In the genomic region with DNA sequence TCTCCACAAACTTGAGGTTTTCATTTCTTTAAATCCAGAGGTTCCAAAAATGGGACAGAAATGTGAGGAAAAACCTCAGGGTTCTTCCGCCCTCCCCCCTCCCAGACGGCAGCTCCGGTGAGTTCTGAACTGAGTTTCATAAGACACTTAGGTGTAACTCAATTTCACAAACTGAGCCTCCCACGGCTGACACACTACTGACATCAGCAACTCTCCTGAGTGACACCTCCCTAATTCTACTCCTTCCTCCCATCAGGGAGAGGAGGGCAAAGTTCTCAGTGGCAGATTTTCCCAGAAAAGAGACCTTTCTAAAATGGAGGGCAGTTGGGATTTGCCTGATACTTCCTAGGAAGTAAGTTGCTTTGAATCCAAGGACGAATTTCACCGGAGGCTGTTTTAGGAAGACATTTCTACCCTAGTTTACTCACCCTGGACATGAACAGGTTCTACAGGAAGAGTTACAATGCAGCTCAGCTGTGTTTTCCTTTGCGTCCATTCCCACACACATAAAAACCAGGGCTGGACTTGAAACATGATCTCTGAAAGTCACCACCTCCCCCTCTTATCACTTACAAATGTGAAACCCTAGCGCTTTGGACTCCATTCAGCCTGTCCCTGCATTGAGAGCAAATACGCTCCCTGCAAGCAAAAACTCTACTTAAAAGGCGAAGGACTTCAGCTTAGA, we compare ENCODE assay signal across 1 cellular context.
TF ChIP-seq lines count a peak whose summit lies in the region.

No MANE protein-coding gene starts in this region.

TF ChIP-seq in K562, 482 proteins besides CTCF, POLR2A, EP300 and RAD21 (continued from another document):
- TF ChIP-seq, protein P1, sequence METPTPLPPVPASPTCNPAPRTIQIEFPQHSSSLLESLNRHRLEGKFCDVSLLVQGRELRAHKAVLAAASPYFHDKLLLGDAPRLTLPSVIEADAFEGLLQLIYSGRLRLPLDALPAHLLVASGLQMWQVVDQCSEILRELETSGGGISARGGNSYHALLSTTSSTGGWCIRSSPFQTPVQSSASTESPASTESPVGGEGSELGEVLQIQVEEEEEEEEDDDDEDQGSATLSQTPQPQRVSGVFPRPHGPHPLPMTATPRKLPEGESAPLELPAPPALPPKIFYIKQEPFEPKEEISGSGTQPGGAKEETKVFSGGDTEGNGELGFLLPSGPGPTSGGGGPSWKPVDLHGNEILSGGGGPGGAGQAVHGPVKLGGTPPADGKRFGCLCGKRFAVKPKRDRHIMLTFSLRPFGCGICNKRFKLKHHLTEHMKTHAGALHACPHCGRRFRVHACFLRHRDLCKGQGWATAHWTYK (CRISPR knock-in tag; IDR thresholded peaks at IDR 0.05) = no peak
- TF ChIP-seq, protein P2, sequence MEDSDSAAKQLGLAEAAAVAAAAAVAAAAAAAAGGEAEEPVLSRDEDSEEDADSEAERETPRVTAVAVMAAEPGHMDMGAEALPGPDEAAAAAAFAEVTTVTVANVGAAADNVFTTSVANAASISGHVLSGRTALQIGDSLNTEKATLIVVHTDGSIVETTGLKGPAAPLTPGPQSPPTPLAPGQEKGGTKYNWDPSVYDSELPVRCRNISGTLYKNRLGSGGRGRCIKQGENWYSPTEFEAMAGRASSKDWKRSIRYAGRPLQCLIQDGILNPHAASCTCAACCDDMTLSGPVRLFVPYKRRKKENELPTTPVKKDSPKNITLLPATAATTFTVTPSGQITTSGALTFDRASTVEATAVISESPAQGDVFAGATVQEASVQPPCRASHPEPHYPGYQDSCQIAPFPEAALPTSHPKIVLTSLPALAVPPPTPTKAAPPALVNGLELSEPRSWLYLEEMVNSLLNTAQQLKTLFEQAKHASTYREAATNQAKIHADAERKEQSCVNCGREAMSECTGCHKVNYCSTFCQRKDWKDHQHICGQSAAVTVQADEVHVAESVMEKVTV (CRISPR knock-in tag; IDR thresholded peaks at IDR 0.05) = no peak
- TF ChIP-seq LEF1 (IDR thresholded peaks at IDR 0.05) (peak; percentile 45; the same call in 1 of the 2 replicates), JUND (IDR thresholded peaks at IDR 0.05; ENCODE audit: borderline replicate concordance, low read depth, low read length) (no peak), JUND (tag; IDR thresholded peaks at IDR 0.05; ENCODE audit: borderline replicate concordance, low read depth, low read length) (no peak; the same call in 2 of the 3 replicates), CEBPB (tag; IDR thresholded peaks at IDR 0.05) (0 out of 2 replicates have a peak, but pooled peaks have one; percentile 7), ZNF551 (CRISPR knock-in tag; IDR thresholded peaks at IDR 0.05) (no peak), TFAM (CRISPR knock-in tag; conservative IDR thresholded peaks at IDR 0.05) (no peak), MEIS2 (IDR thresholded peaks at IDR 0.05; ENCODE audit: partially characterized antibody) (peak; percentile 66), ATF1 (CRISPR knock-in tag; IDR thresholded peaks at IDR 0.05) (no peak), ATF1 (tag; IDR thresholded peaks at IDR 0.05) (peak; percentile 59)
- TF ChIP-seq, protein P3, sequence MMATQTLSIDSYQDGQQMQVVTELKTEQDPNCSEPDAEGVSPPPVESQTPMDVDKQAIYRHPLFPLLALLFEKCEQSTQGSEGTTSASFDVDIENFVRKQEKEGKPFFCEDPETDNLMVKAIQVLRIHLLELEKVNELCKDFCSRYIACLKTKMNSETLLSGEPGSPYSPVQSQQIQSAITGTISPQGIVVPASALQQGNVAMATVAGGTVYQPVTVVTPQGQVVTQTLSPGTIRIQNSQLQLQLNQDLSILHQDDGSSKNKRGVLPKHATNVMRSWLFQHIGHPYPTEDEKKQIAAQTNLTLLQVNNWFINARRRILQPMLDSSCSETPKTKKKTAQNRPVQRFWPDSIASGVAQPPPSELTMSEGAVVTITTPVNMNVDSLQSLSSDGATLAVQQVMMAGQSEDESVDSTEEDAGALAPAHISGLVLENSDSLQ (IDR thresholded peaks at IDR 0.05) = peak; percentile 92
- TF ChIP-seq, protein P4, sequence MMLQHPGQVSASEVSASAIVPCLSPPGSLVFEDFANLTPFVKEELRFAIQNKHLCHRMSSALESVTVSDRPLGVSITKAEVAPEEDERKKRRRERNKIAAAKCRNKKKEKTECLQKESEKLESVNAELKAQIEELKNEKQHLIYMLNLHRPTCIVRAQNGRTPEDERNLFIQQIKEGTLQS (IDR thresholded peaks at IDR 0.05) = peak; percentile 29; the same call in 1 of the 2 replicates
- TF ChIP-seq, protein P4 (CRISPR knock-in tag; conservative IDR thresholded peaks at IDR 0.05) = no peak
- TF ChIP-seq, protein P5, sequence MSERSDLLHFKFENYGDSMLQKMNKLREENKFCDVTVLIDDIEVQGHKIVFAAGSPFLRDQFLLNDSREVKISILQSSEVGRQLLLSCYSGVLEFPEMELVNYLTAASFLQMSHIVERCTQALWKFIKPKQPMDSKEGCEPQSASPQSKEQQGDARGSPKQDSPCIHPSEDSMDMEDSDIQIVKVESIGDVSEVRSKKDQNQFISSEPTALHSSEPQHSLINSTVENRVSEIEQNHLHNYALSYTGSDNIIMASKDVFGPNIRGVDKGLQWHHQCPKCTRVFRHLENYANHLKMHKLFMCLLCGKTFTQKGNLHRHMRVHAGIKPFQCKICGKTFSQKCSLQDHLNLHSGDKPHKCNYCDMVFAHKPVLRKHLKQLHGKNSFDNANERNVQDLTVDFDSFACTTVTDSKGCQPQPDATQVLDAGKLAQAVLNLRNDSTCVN (CRISPR knock-in tag; IDR thresholded peaks at IDR 0.05) = no peak
- TF ChIP-seq, protein P6, sequence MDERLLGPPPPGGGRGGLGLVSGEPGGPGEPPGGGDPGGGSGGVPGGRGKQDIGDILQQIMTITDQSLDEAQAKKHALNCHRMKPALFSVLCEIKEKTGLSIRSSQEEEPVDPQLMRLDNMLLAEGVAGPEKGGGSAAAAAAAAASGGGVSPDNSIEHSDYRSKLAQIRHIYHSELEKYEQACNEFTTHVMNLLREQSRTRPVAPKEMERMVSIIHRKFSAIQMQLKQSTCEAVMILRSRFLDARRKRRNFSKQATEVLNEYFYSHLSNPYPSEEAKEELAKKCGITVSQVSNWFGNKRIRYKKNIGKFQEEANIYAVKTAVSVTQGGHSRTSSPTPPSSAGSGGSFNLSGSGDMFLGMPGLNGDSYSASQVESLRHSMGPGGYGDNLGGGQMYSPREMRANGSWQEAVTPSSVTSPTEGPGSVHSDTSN (CRISPR knock-in tag; IDR thresholded peaks at IDR 0.05; ENCODE audit: low read depth) = no peak
- TF ChIP-seq, protein P6 (tag; conservative IDR thresholded peaks at IDR 0.05; ENCODE audit: low read depth) = peak; percentile 81
